ENCODE assay signal across 8 cellular contexts in genomic region chr9:38392235-38393127, GRCh38. TPM values are rescaled to one million over a fixed set of nuclear protein-coding genes. Genes with fewer than 3 reads are reported as not detected.
A peak's percentile ranks its signal among the peaks of the same experiment; 100 is the strongest.
DNase-seq lines count a peak whose midpoint lies in the region; ATAC-seq and TF ChIP-seq lines count a peak whose summit lies in the region.

ALDH1B1 (plus strand) TSS chr9:38392702; CDS start chr9:38395749, 3,047 bp downstream.

- H3K9me2 ChIP-seq in DOHH2 (replicated peaks; ENCODE audit: control insufficient read depth, low read length), result no peaks in the 10 kb centered on the region

- peak; percentile 87 for DNase-seq in HuH-7.5 (ENCODE audit: low spot score)
- DNase-seq in RWPE1 (ENCODE audit: low spot score), result peak; percentile 96
- DNase-seq in activated effector memory CD4-positive, alpha-beta T cell treated with Interleukin-2 at 50 U/mL for 16 hours, result peak; percentile 53
- DNase-seq in foreskin keratinocyte, result peak; percentile 42 to 54
- peak; percentile 95 for DNase-seq in neural progenitor cell (ENCODE audit: low spot score)

- peaks cover 26% of the 10 kb centered on the region for H3K4me1 Mint-ChIP-seq in neural progenitor cell

- no peaks in the 10 kb centered on the region for H3K9me3 ChIP-seq in DOHH2 (ENCODE audit: control insufficient read depth, insufficient read depth, low read length)
- no peaks in the 10 kb centered on the region for H3K9me3 ChIP-seq in neural progenitor cell (ENCODE audit: low read depth)
- H3K9me3 ChIP-seq in subcutaneous abdominal adipose tissue (ENCODE audit: control insufficient read depth in 5 of 5, low read length in 5 of 5), result no peaks in the 10 kb centered on the region

- H3K4me2 ChIP-seq in DOHH2 (ENCODE audit: low read length) (peak within 1 kb of the TSS; percentile 95), neural progenitor cell (peak within 1 kb of the TSS; percentile 98)

- H3K27me3 ChIP-seq in DOHH2 (ENCODE audit: control insufficient read depth, low read length) (peaks cover 19% of the 10 kb centered on the region), foreskin keratinocyte (peaks cover 23% of the 10 kb centered on the region), neural progenitor cell (peaks cover 8% of the 10 kb centered on the region), subcutaneous abdominal adipose tissue (ENCODE audit: control insufficient read depth in 5 of 5, insufficient read depth in 4 of 5, low read length in 5 of 5) (no peaks in the 10 kb centered on the region)

- CTCF ChIA-PET in RWPE1 (lab: Yijun Ruan, JAX), result interaction anchor here (1.0 kb wide), 1 partner anchor 76 kb away, joined by 5 read pairs; no protein-coding TSS in a partner anchor

- H3K9ac ChIP-seq in neural progenitor cell, result peak within 1 kb of the TSS; percentile 65
- H3K9ac ChIP-seq in subcutaneous abdominal adipose tissue (ENCODE audit: low read length in 5 of 5), result peak within 1 kb of the TSS; percentile 68 to 92 (median 85)

- H3K4me1 ChIP-seq in DOHH2 (ENCODE audit: control insufficient read depth, low read length) (peaks cover 12% of the 10 kb centered on the region), foreskin keratinocyte (no peaks in the 10 kb centered on the region), neural progenitor cell (peaks cover 21% of the 10 kb centered on the region), subcutaneous abdominal adipose tissue (ENCODE audit: control insufficient read depth in 5 of 5, insufficient read depth in 5 of 5, low read length in 5 of 5) (peaks cover 11 to 50% (median 39%) of the 10 kb centered on the region in 5 donors)

- peaks cover 7% of the 10 kb centered on the region for H3K79me2 ChIP-seq in DOHH2 (ENCODE audit: control insufficient read depth, low read length)
- peaks cover 41% of the 10 kb centered on the region for H3K79me2 ChIP-seq in neural progenitor cell (ENCODE audit: low read depth)

- H3K9me3 Mint-ChIP-seq in neural progenitor cell, result no peaks in the 10 kb centered on the region

- peak within 1 kb of the TSS; percentile 86 for H3K4me3 Mint-ChIP-seq in neural progenitor cell

- ATAC-seq in GM21528 (IDR thresholded peaks at IDR 0.05; ENCODE audit: low FRiP score, unreplicated experiment) (peak; percentile 99), foreskin keratinocyte (peak; percentile 96)

- POLR2A ChIA-PET in RWPE1 (lab: Yijun Ruan, JAX; ENCODE audit: low non-redundant PET), result no interaction called here

- no peaks in the 10 kb centered on the region for H3F3A ChIP-seq in DOHH2 (ENCODE audit: control insufficient read depth, insufficient read depth)
- no peaks in the 10 kb centered on the region for H3F3A ChIP-seq in neural progenitor cell (ENCODE audit: low read depth)

- peak within 1 kb of the TSS; percentile 84 for H2AFZ ChIP-seq in neural progenitor cell (replicated peaks)

- H4K20me1 ChIP-seq in DOHH2 (ENCODE audit: control insufficient read depth, insufficient read depth, low read depth, low read length) (no peaks in the 10 kb centered on the region), neural progenitor cell (ENCODE audit: low read depth) (peaks cover 4% of the 10 kb centered on the region)

- peaks cover 18% of the 10 kb centered on the region for H3K36me3 Mint-ChIP-seq in neural progenitor cell

- H3K36me3 ChIP-seq in DOHH2 (ENCODE audit: control insufficient read depth, low read length) (peaks cover 8% of the 10 kb centered on the region), neural progenitor cell (no peaks in the 10 kb centered on the region), subcutaneous abdominal adipose tissue (ENCODE audit: control insufficient read depth in 5 of 5, insufficient read depth in 5 of 5, low read length in 5 of 5) (peaks cover 0 to 21% (median 19%) of the 10 kb centered on the region in 5 donors)

- H3K27me3 Mint-ChIP-seq in neural progenitor cell (ENCODE audit: insufficient read depth, low read depth), result peaks cover 7% of the 10 kb centered on the region

- H3K27ac Mint-ChIP-seq in neural progenitor cell, result peak within 1 kb of the TSS; percentile 7

- TF ChIP-seq CTCF in DOHH2 (IDR thresholded peaks at IDR 0.05; ENCODE audit: low read depth, low read length, poor library complexity, severe bottlenecking) (peak; percentile 30), RWPE1 (conservative IDR thresholded peaks at IDR 0.05; ENCODE audit: low read depth) (no peak; the same call in 1 of the 2 replicates), foreskin keratinocyte (conservative IDR thresholded peaks at IDR 0.05) (no peak), neural progenitor cell (IDR thresholded peaks at IDR 0.05) (peak; percentile 44)

- no peak within 1 kb of the TSS for H3K27ac ChIP-seq in DOHH2 (ENCODE audit: low read depth, low read length)
- H3K27ac ChIP-seq in RWPE1, result peak within 1 kb of the TSS; percentile 71
- peak within 1 kb of the TSS; percentile 8 for H3K27ac ChIP-seq in foreskin keratinocyte
- H3K27ac ChIP-seq in neural progenitor cell, result no peak within 1 kb of the TSS
- H3K27ac ChIP-seq in subcutaneous abdominal adipose tissue (ENCODE audit: low read depth, low read length), result peak within 1 kb of the TSS; percentile 41

- peak within 1 kb of the TSS; percentile 93 for H3K4me3 ChIP-seq in DOHH2 (ENCODE audit: low read length)
- H3K4me3 ChIP-seq in neural progenitor cell, result peak within 1 kb of the TSS; percentile 85
- peak within 1 kb of the TSS; percentile 85 to 89 (median 87) for H3K4me3 ChIP-seq in subcutaneous abdominal adipose tissue (ENCODE audit: low read depth in 1 of 5, low read length in 5 of 5)

RNA-seq across cellular contexts. Expression of gene ALDH1B1, which starts in this region (rescaled TPM):
- total RNA-seq in foreskin keratinocyte (29.8 and 38.4 TPM in 2 replicates), neural progenitor cell (ENCODE audit: low replicate concordance) (32.9 and 44.0 TPM in 2 replicates)
- polyA plus RNA-seq in foreskin keratinocyte, result 15.3 and 21.3 TPM in 2 replicates

Comparison
In these comparisons a context has a peak if more than half of its experiments do, and no peak if none do; other contexts are left out.
1. H3K27ac ChIP-seq: peak in RWPE1 (single experiment), foreskin keratinocyte (single experiment) and subcutaneous abdominal adipose tissue (single experiment); none in DOHH2 (single experiment) and neural progenitor cell (single experiment).
2. CTCF ChIP-seq: peak in DOHH2 (single experiment) and neural progenitor cell (single experiment); none in RWPE1 (single experiment) and foreskin keratinocyte (single experiment).
3. Peak in every context shown above with its lines, with median percentiles within 50 percentile points of each other: H3K4me3 ChIP-seq and DNase-seq.